1 cellular context compared by ENCODE assay signal in the genomic region with DNA sequence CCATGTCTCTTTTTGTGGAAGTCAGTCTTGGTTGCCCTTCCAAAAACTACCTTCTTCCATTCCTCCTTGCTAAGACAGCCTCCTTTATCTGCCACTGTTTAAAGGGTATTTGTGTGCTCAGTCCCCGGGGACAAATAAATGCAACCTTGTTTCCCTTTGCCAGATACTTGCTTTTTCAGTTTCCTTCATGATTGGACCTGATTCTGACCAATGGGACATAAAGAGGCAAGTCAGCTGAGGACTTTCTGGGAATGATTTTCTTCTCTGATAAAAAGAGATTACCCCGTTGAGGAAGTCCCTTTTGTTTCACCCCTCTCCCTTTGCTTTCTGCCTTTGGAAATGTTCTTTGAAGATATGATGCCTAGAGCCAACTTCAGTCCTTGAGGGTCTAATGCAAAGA.
TF ChIP-seq lines count a peak whose summit lies in the region.

No MANE protein-coding gene starts in this region.

TF ChIP-seq in GM12878, 131 proteins besides CTCF, POLR2A, EP300 and RAD21:
- TF ChIP-seq, protein P1, sequence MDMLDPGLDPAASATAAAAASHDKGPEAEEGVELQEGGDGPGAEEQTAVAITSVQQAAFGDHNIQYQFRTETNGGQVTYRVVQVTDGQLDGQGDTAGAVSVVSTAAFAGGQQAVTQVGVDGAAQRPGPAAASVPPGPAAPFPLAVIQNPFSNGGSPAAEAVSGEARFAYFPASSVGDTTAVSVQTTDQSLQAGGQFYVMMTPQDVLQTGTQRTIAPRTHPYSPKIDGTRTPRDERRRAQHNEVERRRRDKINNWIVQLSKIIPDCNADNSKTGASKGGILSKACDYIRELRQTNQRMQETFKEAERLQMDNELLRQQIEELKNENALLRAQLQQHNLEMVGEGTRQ (IDR thresholded peaks at IDR 0.05; ENCODE audit: borderline replicate concordance, low read depth, low read length), result peak; percentile 11; the same call in 1 of the 2 replicates
- TF ChIP-seq MEF2B (IDR thresholded peaks at IDR 0.05; ENCODE audit: partially characterized antibody, poor library complexity, severe bottlenecking) (peak; percentile 72), RAD51 (IDR thresholded peaks at IDR 0.05) (peak; percentile 60; the same call in 1 of the 2 replicates), ZNF622 (IDR thresholded peaks at IDR 0.05) (no peak)
